In genomic region chr1:225699336-225699735, GRCh38 we compare ENCODE assay signal across 18 cellular contexts. TPM values are rescaled to one million over a fixed set of nuclear protein-coding genes. Genes with fewer than 3 reads are reported as not detected.
DNase-seq lines count a peak whose midpoint lies in the region; ATAC-seq and TF ChIP-seq lines count a peak whose summit lies in the region.
"Had no signal": no experiment of that assay in that cellular context is flagged by ENCODE, and none has a peak within 500 bp of the region (broad histone marks: within the 10 kb centered on the region; RNA-seq: fewer than 3 reads in every experiment).

No MANE protein-coding gene starts in this region.

- TF ChIP-seq POLR2A in sigmoid colon (IDR thresholded peaks at IDR 0.05), result no peak

- H3F3A ChIP-seq in GM23248 (ENCODE audit: insufficient read depth), result peaks cover 20% of the 10 kb centered on the region

- TF ChIP-seq EP300 in sigmoid colon (IDR thresholded peaks at IDR 0.05), result no peak

- peak; percentile 23 for DNase-seq in GM23248
- no peak for DNase-seq in ascending aorta (ENCODE audit: low spot score in 2 of 2)
- peak; percentile 51 for DNase-seq in fibroblast of pulmonary artery (ENCODE audit: low read depth)
- no peak for DNase-seq in sigmoid colon
- DNase-seq in kidney glomerular epithelial cell (lab: John Stamatoyannopoulos, UW), result no peak
- no peak for DNase-seq in dedifferentiated amniotic fluid mesenchymal stem cell (ENCODE audit: extremely low spot score)
- DNase-seq in mucosa of descending colon, result no peak
- DNase-seq: activated CD4-positive, CD25-positive, alpha-beta regulatory T cell treated with anti-CD3 and anti-CD28 coated beads, Interleukin-2, amount 50 U/mL, for 72 hours; BE2C; effector CD8-positive, alpha-beta T cell; hippocampal formation; left lung; NCI-H1092 treated with DMSO at 0.1 percent for 48 hours; nucleus accumbens; OCI-M1; stimulated activated CD8-positive, alpha-beta memory T cell treated with anti-CD3 and anti-CD28 coated beads, Interleukin-4, amount 100 ng/mL, for 48 hours had no signal

- in situ Hi-C loops in GM23248 (cut with MboI), result no loop called here

- ATAC-seq in HG02759 (IDR thresholded peaks at IDR 0.05; ENCODE audit: unreplicated experiment), result no peak
- ATAC-seq in mucosa of descending colon, result no peak

- no peak for TF ChIP-seq CTCF in ascending aorta (IDR thresholded peaks at IDR 0.05)
- no peak for TF ChIP-seq CTCF in fibroblast of pulmonary artery (IDR thresholded peaks at IDR 0.05; ENCODE audit: low read length, missing control alignments)
- no peak for TF ChIP-seq CTCF in sigmoid colon (IDR thresholded peaks at IDR 0.05)
- no peak for TF ChIP-seq CTCF in mucosa of descending colon (IDR thresholded peaks at IDR 0.05)

- H3K9ac ChIP-seq in GM23248, result peak overlapping the region; percentile 81

- H3K36me3 ChIP-seq in GM23248 (ENCODE audit: low read depth) (no peaks in the 10 kb centered on the region), ascending aorta (no peaks in the 10 kb centered on the region), sigmoid colon (no peaks in the 10 kb centered on the region), mucosa of descending colon (ENCODE audit: low read depth) (no peaks in the 10 kb centered on the region)
- H3K36me3 ChIP-seq: BE2C, left lung had no signal

- 62 to 68% methylated on average over 2 of the region's 2 CpGs for WGBS in GM23248 (ENCODE audit: low coverage in 1 of 2, low lambda C conversion rate in 2 of 2, missing lambda C conversion rate in 2 of 2), 2 experiments
- WGBS in sigmoid colon, 2 donors, result 47 to 66% methylated on average over 2 of the region's 2 CpGs

- peak overlapping the region; percentile 50 for H2AFZ ChIP-seq in GM23248

- peak overlapping the region; percentile 74 for H3K4me2 ChIP-seq in GM23248 (ENCODE audit: unreplicated experiment)

- H3K27me3 ChIP-seq in GM23248 (replicated peaks; ENCODE audit: insufficient read depth) (no peaks in the 10 kb centered on the region), ascending aorta (no peaks in the 10 kb centered on the region), sigmoid colon (no peaks in the 10 kb centered on the region)
- H3K27me3 ChIP-seq: BE2C, left lung had no signal

- intact Hi-C loops in ascending aorta (cut with DNase I), result loop anchor here (5.0 kb wide), 1 partner anchor 118 kb away; no protein-coding TSS in a partner anchor
- intact Hi-C loops in sigmoid colon (cut with DNase I), result no loop called here
- intact Hi-C loops in mucosa of descending colon (cut with DNase I, micrococcal nuclease), result no loop called here

- H3K9me3 ChIP-seq in GM23248 (ENCODE audit: low read depth) (no peaks in the 10 kb centered on the region), ascending aorta (no peaks in the 10 kb centered on the region), sigmoid colon (no peaks in the 10 kb centered on the region), mucosa of descending colon (no peaks in the 10 kb centered on the region)
- H3K9me3 ChIP-seq: BE2C, left lung had no signal

- H3K4me1 ChIP-seq in GM23248 (ENCODE audit: insufficient read depth) (peaks cover 24% of the 10 kb centered on the region), ascending aorta (peaks cover 0 to 39% of the 10 kb centered on the region in 2 donors), sigmoid colon (peaks cover 0 to 21% (median 8%) of the 10 kb centered on the region in 4 donors), mucosa of descending colon (ENCODE audit: low read depth) (peaks cover under 1% of the 10 kb centered on the region)

- no peaks in the 10 kb centered on the region for H3K9me2 ChIP-seq in GM23248 (ENCODE audit: insufficient read depth)

- H4K20me1 ChIP-seq in GM23248 (ENCODE audit: insufficient read depth), result no peaks in the 10 kb centered on the region

- H3K4me3 ChIP-seq in GM23248 (peak overlapping the region; percentile 59; the same call in 1 of the 2 replicates), ascending aorta (no peak overlapping the region), fibroblast of pulmonary artery (replicated peaks; ENCODE audit: low read depth, low read length) (no peak overlapping the region), sigmoid colon (no peak overlapping the region), mucosa of descending colon (no peak overlapping the region)
- H3K4me3 ChIP-seq: left lung had no signal

- H3K27ac ChIP-seq in GM23248, result peak overlapping the region; percentile 97
- H3K27ac ChIP-seq in ascending aorta, result peak overlapping the region; percentile 71 to 79
- H3K27ac ChIP-seq in sigmoid colon, result peak overlapping the region in 3 of 4 donors; percentile 7 to 70 (median 49)

- H3K79me2 ChIP-seq in GM23248 (ENCODE audit: insufficient read depth), result no peaks in the 10 kb centered on the region

RNA-seq across cellular contexts. Expression of gene ENAH, which starts 46.4 kb away (rescaled TPM):
- 113 and 125 TPM in 2 replicates for total RNA-seq in GM23248 (2014; rRNA removed; shearing (Covaris generic))
- polyA plus RNA-seq in GM23248 (2016; fragmentation: Nextera tagmentation; extraction: Ambion mirVana) (35.5 and 40.1 TPM in 2 replicates), sigmoid colon (10 to 100 TPM in 2 of 3 donors, 1 to 10 TPM in 1; 9.6 to 17.1 (median 15.0) TPM)
- total RNA-seq in ascending aorta (103 TPM), sigmoid colon (100 to 1,000 TPM in 3 of 4 donors, 10 to 100 TPM in 1; 92.2 to 197 (median 116) TPM), mucosa of descending colon (100 to 1,000 TPM in 1 of 3 donors, 10 to 100 TPM in 2; 17.6 to 130 (median 41.3) TPM)
- total RNA-seq: T-helper 1 cell treated with Interleukin-12 subunit alpha and Interleukin-12 subunit beta and Interleukin-4 antibody, amounts not matched to agents 30 ng/mL and 1 ng/mL, for 36 hours had no signal

Comparison
In these comparisons a context has a peak if more than half of its experiments do, and no peak if none do; other contexts are left out.
1. DNase-seq: peak in GM23248 (single experiment) and fibroblast of pulmonary artery (single experiment); none in ascending aorta (0 of 2), sigmoid colon (single experiment), kidney glomerular epithelial cell (single experiment), dedifferentiated amniotic fluid mesenchymal stem cell (single experiment) and mucosa of descending colon (0 of 3).
2. Peak in every context shown above with its lines, with median percentiles within 50 percentile points of each other: H3K27ac ChIP-seq.